Comparison of ENCODE assay signal across 7 cellular contexts in the genomic region with DNA sequence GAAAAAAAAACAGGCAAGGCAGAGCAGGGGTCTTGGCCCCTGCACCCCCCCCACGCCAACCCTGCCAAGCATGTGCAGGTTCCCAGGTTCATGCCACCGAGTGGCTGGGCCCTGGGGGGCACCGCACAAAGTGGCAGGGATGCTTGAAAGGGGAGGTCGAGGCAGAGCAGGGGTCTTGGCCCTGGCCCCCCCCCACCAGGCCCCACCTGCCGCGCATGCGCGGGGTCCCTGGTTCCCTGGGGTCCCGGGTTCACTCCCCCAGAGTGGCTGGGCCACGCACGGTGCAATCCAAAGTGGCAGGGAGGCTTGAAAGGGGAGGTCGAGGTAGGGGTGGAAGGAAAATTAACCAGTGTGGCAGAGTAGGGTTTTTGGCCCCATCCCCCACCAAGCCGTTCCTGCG.
"Had no signal": no experiment of that assay in that cellular context is flagged by ENCODE, and none has a peak within 500 bp of the region (broad histone marks: within the 10 kb centered on the region; RNA-seq: fewer than 3 reads in every experiment).

No MANE protein-coding gene starts in this region.

- H3K27ac ChIP-seq: KMS-11 had no signal

- H2AFZ ChIP-seq: GM23338 had no signal

- ATAC-seq: GM23338 had no signal

- H3K4me1 Mint-ChIP-seq: GM23338, H9 had no signal

- H3K4me3 ChIP-seq: GM23338 had no signal

- H3K4me2 ChIP-seq: GM23338, KMS-11 had no signal

- H3K9ac ChIP-seq: KMS-11 had no signal

- H3K27ac Mint-ChIP-seq: GM23338, H9, HFFc6 had no signal

- DNase-seq: H9, HCEC 1CT, HFFc6, IMR-90, KBM-7 had no signal

- H3K4me3 Mint-ChIP-seq: GM23338, H9, HFFc6 had no signal
